8 cellular contexts compared by ENCODE assay signal in the genomic region with DNA sequence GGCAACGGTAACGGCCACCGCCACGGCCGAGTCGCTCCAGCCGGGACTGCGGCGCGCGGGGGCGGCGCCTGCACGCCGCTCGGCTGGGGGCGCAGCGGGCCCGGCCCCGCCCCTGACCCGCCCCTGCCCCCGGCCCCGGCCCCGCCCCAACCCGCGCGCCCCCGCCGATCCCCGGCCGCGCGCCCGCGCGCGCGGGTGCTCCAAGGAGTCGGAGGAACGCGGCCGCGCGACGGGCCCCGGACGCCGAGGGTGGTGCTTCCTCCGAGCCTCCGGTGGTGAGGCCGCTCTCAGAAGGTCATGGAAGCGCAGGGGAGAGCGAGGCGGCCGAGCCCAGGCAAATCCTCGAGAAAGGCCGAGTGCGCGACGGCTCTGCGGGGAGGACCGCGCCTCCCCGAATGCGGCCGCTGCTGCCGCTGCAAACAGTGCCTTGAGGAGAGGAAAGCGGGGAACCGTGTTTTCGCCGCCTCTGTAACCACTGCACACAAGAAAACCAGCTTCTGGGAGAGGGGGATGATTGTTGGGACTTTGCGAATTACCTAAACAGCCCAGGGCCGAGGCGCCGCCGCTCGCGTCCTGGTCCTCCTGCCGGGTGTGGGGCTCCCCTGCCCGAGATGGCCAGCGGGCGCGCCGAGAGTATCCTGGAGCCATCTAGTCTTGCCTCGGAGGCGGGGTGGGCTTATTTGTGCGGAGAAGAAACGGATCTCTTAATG. TPM values are rescaled to one million over a fixed set of nuclear protein-coding genes. Genes with fewer than 3 reads are reported as not detected.
DNase-seq lines count a peak whose midpoint lies in the region; ATAC-seq lines count a peak whose summit lies in the region.

A gene with protein sequence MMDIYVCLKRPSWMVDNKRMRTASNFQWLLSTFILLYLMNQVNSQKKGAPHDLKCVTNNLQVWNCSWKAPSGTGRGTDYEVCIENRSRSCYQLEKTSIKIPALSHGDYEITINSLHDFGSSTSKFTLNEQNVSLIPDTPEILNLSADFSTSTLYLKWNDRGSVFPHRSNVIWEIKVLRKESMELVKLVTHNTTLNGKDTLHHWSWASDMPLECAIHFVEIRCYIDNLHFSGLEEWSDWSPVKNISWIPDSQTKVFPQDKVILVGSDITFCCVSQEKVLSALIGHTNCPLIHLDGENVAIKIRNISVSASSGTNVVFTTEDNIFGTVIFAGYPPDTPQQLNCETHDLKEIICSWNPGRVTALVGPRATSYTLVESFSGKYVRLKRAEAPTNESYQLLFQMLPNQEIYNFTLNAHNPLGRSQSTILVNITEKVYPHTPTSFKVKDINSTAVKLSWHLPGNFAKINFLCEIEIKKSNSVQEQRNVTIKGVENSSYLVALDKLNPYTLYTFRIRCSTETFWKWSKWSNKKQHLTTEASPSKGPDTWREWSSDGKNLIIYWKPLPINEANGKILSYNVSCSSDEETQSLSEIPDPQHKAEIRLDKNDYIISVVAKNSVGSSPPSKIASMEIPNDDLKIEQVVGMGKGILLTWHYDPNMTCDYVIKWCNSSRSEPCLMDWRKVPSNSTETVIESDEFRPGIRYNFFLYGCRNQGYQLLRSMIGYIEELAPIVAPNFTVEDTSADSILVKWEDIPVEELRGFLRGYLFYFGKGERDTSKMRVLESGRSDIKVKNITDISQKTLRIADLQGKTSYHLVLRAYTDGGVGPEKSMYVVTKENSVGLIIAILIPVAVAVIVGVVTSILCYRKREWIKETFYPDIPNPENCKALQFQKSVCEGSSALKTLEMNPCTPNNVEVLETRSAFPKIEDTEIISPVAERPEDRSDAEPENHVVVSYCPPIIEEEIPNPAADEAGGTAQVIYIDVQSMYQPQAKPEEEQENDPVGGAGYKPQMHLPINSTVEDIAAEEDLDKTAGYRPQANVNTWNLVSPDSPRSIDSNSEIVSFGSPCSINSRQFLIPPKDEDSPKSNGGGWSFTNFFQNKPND (minus strand): TSS at position 48 of the 710 bp plus-strand sequence. CDS start 25,999 bp downstream, outside the sequence.

- peak within 1 kb of the TSS; percentile 97 for H2AFZ ChIP-seq in GM23248

- no peaks in the 10 kb centered on the region for H3K36me3 ChIP-seq in GM23248 (ENCODE audit: low read depth)

- in situ Hi-C loops in GM23248 (cut with MboI), result loop anchor here (10.0 kb wide), 2 partner anchors 122 to 248 kb away; no protein-coding TSS in a partner anchor

- DNase-seq in COLO829 (ENCODE audit: low spot score) (peak; percentile 6), GM23248 (peak; percentile 87), NCI-H1930 (lab: John Stamatoyannopoulos, UW) (peak; percentile 61 to 88), kidney tubule cell (ENCODE audit: low spot score) (peak; percentile 90)
- peak; percentile 56 for DNase-seq in activated CD4-positive, alpha-beta T cell treated with anti-CD3 and anti-CD28 coated beads, Interleukin-2, amount 10 ng/mL, durations not matched to agents 7 days and 5 days
- DNase-seq in stimulated activated CD4-positive, alpha-beta T cell treated with anti-CD3 and anti-CD28 coated beads, Interleukin-12 subunit alpha, Interleukin-12 subunit beta, amount 100 ng/mL, for 24 hours (ENCODE audit: low read depth in 2 of 2), result peak; percentile 8 to 52

- peaks cover 13% of the 10 kb centered on the region; the same call in 1 of the 2 replicates for H3K4me1 ChIP-seq in GM23248 (ENCODE audit: insufficient read depth)

- 0 to 2% methylated on average over 50 to 57 of the region's 88 CpGs for WGBS in GM23248 (ENCODE audit: low coverage in 1 of 2, low lambda C conversion rate in 2 of 2, missing lambda C conversion rate in 2 of 2), 2 experiments

- no peak within 1 kb of the TSS for H3K27ac Mint-ChIP-seq in activated CD4-positive, alpha-beta T cell treated with anti-CD3 and anti-CD28 coated beads, Interleukin-2, amount 10 ng/mL, durations not matched to agents 7 days and 5 days
- no peak within 1 kb of the TSS for H3K27ac Mint-ChIP-seq in dendritic cell treated with granulocyte-macrophage colony-stimulating factor and Interleukin-4, amounts not matched to agents 40 ng/mL and 50 ng/mL, for 4 days

- H3K27me3 Mint-ChIP-seq in activated CD4-positive, alpha-beta T cell treated with anti-CD3 and anti-CD28 coated beads, Interleukin-2, amount 10 ng/mL, durations not matched to agents 7 days and 5 days, result peaks cover 76% of the 10 kb centered on the region
- H3K27me3 Mint-ChIP-seq in dendritic cell treated with granulocyte-macrophage colony-stimulating factor and Interleukin-4, amounts not matched to agents 40 ng/mL and 50 ng/mL, for 4 days, result peaks cover 62% of the 10 kb centered on the region

- CTCF ChIA-PET in activated CD4-positive, alpha-beta T cell treated with anti-CD3 and anti-CD28 coated beads, Interleukin-2, amount 10 ng/mL, durations not matched to agents 7 days and 5 days (lab: Charles Lee), result no interaction called here

- H3K4me3 ChIP-seq in GM23248, result peak within 1 kb of the TSS; percentile 87

- POLR2A ChIA-PET in activated CD4-positive, alpha-beta T cell treated with anti-CD3 and anti-CD28 coated beads, Interleukin-2, amount 10 ng/mL, durations not matched to agents 7 days and 5 days (lab: Charles Lee), result no interaction called here

- H3K27ac ChIP-seq in GM23248, result peak within 1 kb of the TSS; percentile 56

- intact Hi-C loops in dendritic cell treated with granulocyte-macrophage colony-stimulating factor and Interleukin-4, amounts not matched to agents 40 ng/mL and 50 ng/mL, for 4 days (cut with micrococcal nuclease), result no loop called here

- H3K4me3 Mint-ChIP-seq in activated CD4-positive, alpha-beta T cell treated with anti-CD3 and anti-CD28 coated beads, Interleukin-2, amount 10 ng/mL, durations not matched to agents 7 days and 5 days, result peak within 1 kb of the TSS; percentile 70
- peak within 1 kb of the TSS; percentile 60 for H3K4me3 Mint-ChIP-seq in dendritic cell treated with granulocyte-macrophage colony-stimulating factor and Interleukin-4, amounts not matched to agents 40 ng/mL and 50 ng/mL, for 4 days

- no peaks in the 10 kb centered on the region for H3K9me3 Mint-ChIP-seq in activated CD4-positive, alpha-beta T cell treated with anti-CD3 and anti-CD28 coated beads, Interleukin-2, amount 10 ng/mL, durations not matched to agents 7 days and 5 days
- no peaks in the 10 kb centered on the region for H3K9me3 Mint-ChIP-seq in dendritic cell treated with granulocyte-macrophage colony-stimulating factor and Interleukin-4, amounts not matched to agents 40 ng/mL and 50 ng/mL, for 4 days

- no peaks in the 10 kb centered on the region for H3K36me3 Mint-ChIP-seq in activated CD4-positive, alpha-beta T cell treated with anti-CD3 and anti-CD28 coated beads, Interleukin-2, amount 10 ng/mL, durations not matched to agents 7 days and 5 days (ENCODE audit: low read depth)
- H3K36me3 Mint-ChIP-seq in dendritic cell treated with granulocyte-macrophage colony-stimulating factor and Interleukin-4, amounts not matched to agents 40 ng/mL and 50 ng/mL, for 4 days (ENCODE audit: low read depth), result no peaks in the 10 kb centered on the region

- H3K4me2 ChIP-seq in GM23248 (ENCODE audit: unreplicated experiment), result peak within 1 kb of the TSS; percentile 97

- no peaks in the 10 kb centered on the region for H4K20me1 ChIP-seq in GM23248 (ENCODE audit: insufficient read depth)

- peak within 1 kb of the TSS; percentile 81 for H3K9ac ChIP-seq in GM23248

- no peaks in the 10 kb centered on the region for H3K27me3 ChIP-seq in GM23248 (replicated peaks; ENCODE audit: insufficient read depth)

- no peaks in the 10 kb centered on the region for H3K9me2 ChIP-seq in GM23248 (ENCODE audit: insufficient read depth)

- no peaks in the 10 kb centered on the region for H3K79me2 ChIP-seq in GM23248 (ENCODE audit: insufficient read depth)

- no peaks in the 10 kb centered on the region for H3K9me3 ChIP-seq in GM23248 (ENCODE audit: low read depth)

- ATAC-seq in HG02610 (IDR thresholded peaks at IDR 0.05; ENCODE audit: unreplicated experiment), result no peak

- H3F3A ChIP-seq in GM23248 (ENCODE audit: insufficient read depth), result peaks cover 18% of the 10 kb centered on the region

- peaks cover 16% of the 10 kb centered on the region for H3K4me1 Mint-ChIP-seq in activated CD4-positive, alpha-beta T cell treated with anti-CD3 and anti-CD28 coated beads, Interleukin-2, amount 10 ng/mL, durations not matched to agents 7 days and 5 days
- H3K4me1 Mint-ChIP-seq in dendritic cell treated with granulocyte-macrophage colony-stimulating factor and Interleukin-4, amounts not matched to agents 40 ng/mL and 50 ng/mL, for 4 days (ENCODE audit: low read depth), result no peaks in the 10 kb centered on the region

RNA-seq across cellular contexts. Expression of the gene that starts here (rescaled TPM):
- 6.9 and 16.4 TPM in 2 replicates for total RNA-seq in GM23248 (2014; rRNA removed; shearing (Covaris generic))
- polyA plus RNA-seq in GM23248 (2016; fragmentation: Nextera tagmentation; extraction: Ambion mirVana), result 5.8 and 8.1 TPM in 2 replicates
- total RNA-seq in activated CD4-positive, alpha-beta T cell treated with anti-CD3 and anti-CD28 coated beads, Interleukin-2, amount 10 ng/mL, durations not matched to agents 7 days and 5 days, result under 1 TPM in 1 of 2 experiments, not detected in 1; 0.12 TPM

Comparison
In these comparisons a context has a peak if more than half of its experiments do, and no peak if none do; other contexts are left out.
1. Peak in DNase-seq in activated CD4-positive, alpha-beta T cell treated with anti-CD3 and anti-CD28 coated beads, Interleukin-2, amount 10 ng/mL, durations not matched to agents 7 days and 5 days; RNA of the gene not detected or under 1 TPM.
2. DNase-seq: peak in every context shown above with its lines; median percentile 90 in kidney tubule cell; 87 in GM23248; 74 in NCI-H1930; 56 in activated CD4-positive, alpha-beta T cell treated with anti-CD3 and anti-CD28 coated beads, Interleukin-2, amount 10 ng/mL, durations not matched to agents 7 days and 5 days; 30 in stimulated activated CD4-positive, alpha-beta T cell treated with anti-CD3 and anti-CD28 coated beads, Interleukin-12 subunit alpha, Interleukin-12 subunit beta, amount 100 ng/mL, for 24 hours; 6 in COLO829.